Comparison of ENCODE assay signal across 10 cellular contexts in genomic region chr12:132772551-132772950, GRCh38. TPM values are rescaled to one million over a fixed set of nuclear protein-coding genes. Genes with fewer than 3 reads are reported as not detected.
DNase-seq lines count a peak whose midpoint lies in the region; ATAC-seq and TF ChIP-seq lines count a peak whose summit lies in the region.
"Had no signal": no experiment of that assay in that cellular context is flagged by ENCODE, and none has a peak within 500 bp of the region (broad histone marks: within the 10 kb centered on the region; RNA-seq: fewer than 3 reads in every experiment).

No MANE protein-coding gene starts in this region.

- no peaks in the 10 kb centered on the region for H3K27me3 Mint-ChIP-seq in activated T-cell treated with anti-CD3 and anti-CD28 coated beads, Interleukin-2, amount 50 U/mL, for 24 hours
- H3K27me3 Mint-ChIP-seq in stimulated activated memory B cell treated with anti-CD40 and anti-IgM and Interleukin-4, amounts not matched to agents 10 μg/mL and 1 μg/mL and 100 μg/mL, for 72 hours, result no peaks in the 10 kb centered on the region

- H3K36me3 ChIP-seq in PC-9 (ENCODE audit: low read depth), result no peaks in the 10 kb centered on the region

- no peaks in the 10 kb centered on the region for H3K79me2 ChIP-seq in PC-9 (ENCODE audit: low read depth)

- POLR2A ChIA-PET in PC-9 (lab: Charles Lee; ENCODE audit: unreplicated experiment), result no interaction called here

- H4K20me1 ChIP-seq in PC-9 (ENCODE audit: insufficient read depth), result peaks cover 8% of the 10 kb centered on the region

- no peaks in the 10 kb centered on the region for H3K9me3 Mint-ChIP-seq in activated T-cell treated with anti-CD3 and anti-CD28 coated beads, Interleukin-2, amount 50 U/mL, for 24 hours
- H3K9me3 Mint-ChIP-seq in stimulated activated memory B cell treated with anti-CD40 and anti-IgM and Interleukin-4, amounts not matched to agents 10 μg/mL and 1 μg/mL and 100 μg/mL, for 72 hours, result no peaks in the 10 kb centered on the region

- H3K36me3 Mint-ChIP-seq in activated T-cell treated with anti-CD3 and anti-CD28 coated beads, Interleukin-2, amount 50 U/mL, for 24 hours (ENCODE audit: low read depth), result peaks cover 85% of the 10 kb centered on the region
- peaks cover 57% of the 10 kb centered on the region for H3K36me3 Mint-ChIP-seq in stimulated activated memory B cell treated with anti-CD40 and anti-IgM and Interleukin-4, amounts not matched to agents 10 μg/mL and 1 μg/mL and 100 μg/mL, for 72 hours

- H3K27me3 ChIP-seq in PC-9 (ENCODE audit: insufficient read depth, low read depth), result no peaks in the 10 kb centered on the region; the same call in 1 of the 2 replicates

- TSS peak; percentile 19 for BruUV-seq in PC-9 (replicated peaks; lab: Mats Ljungman, UMichigan)

- peaks cover 11% of the 10 kb centered on the region; the same call in 1 of the 2 replicates for H3F3A ChIP-seq in PC-9 (ENCODE audit: insufficient read depth, low read depth)

- H3K27ac Mint-ChIP-seq in activated T-cell treated with anti-CD3 and anti-CD28 coated beads, Interleukin-2, amount 50 U/mL, for 24 hours, result peak overlapping the region; percentile 7
- peak overlapping the region; percentile 97 for H3K27ac Mint-ChIP-seq in stimulated activated memory B cell treated with anti-CD40 and anti-IgM and Interleukin-4, amounts not matched to agents 10 μg/mL and 1 μg/mL and 100 μg/mL, for 72 hours

- TF ChIP-seq CTCF in PC-9 (conservative IDR thresholded peaks at IDR 0.05), result no peak

- ATAC-seq in HG02642 (IDR thresholded peaks at IDR 0.05; ENCODE audit: poor library complexity, unreplicated experiment), result peak; percentile 45
- ATAC-seq in stimulated activated memory B cell treated with anti-CD40 and anti-IgM and Interleukin-4, amounts not matched to agents 10 μg/mL and 1 μg/mL and 100 μg/mL, for 72 hours, result peak; percentile 92

- H3K4me3 ChIP-seq in PC-9, result no peak overlapping the region

- no peak overlapping the region for H2AFZ ChIP-seq in PC-9

- peaks cover 52% of the 10 kb centered on the region for H3K4me1 Mint-ChIP-seq in activated T-cell treated with anti-CD3 and anti-CD28 coated beads, Interleukin-2, amount 50 U/mL, for 24 hours (ENCODE audit: low read depth)
- peaks cover 60% of the 10 kb centered on the region for H3K4me1 Mint-ChIP-seq in stimulated activated memory B cell treated with anti-CD40 and anti-IgM and Interleukin-4, amounts not matched to agents 10 μg/mL and 1 μg/mL and 100 μg/mL, for 72 hours

- H3K4me2 ChIP-seq in PC-9, result no peak overlapping the region

- H3K9me2 ChIP-seq in PC-9 (ENCODE audit: insufficient read depth), result no peaks in the 10 kb centered on the region

- H3K4me1 ChIP-seq in PC-9 (replicated peaks; ENCODE audit: insufficient read depth), result no peaks in the 10 kb centered on the region

- H3K27ac ChIP-seq in PC-9, result no peak overlapping the region

- CTCF ChIA-PET in PC-9 (lab: Charles Lee), result no interaction called here

- no peaks in the 10 kb centered on the region for H3K9me3 ChIP-seq in PC-9 (ENCODE audit: insufficient read depth, low read depth)

- no peak for DNase-seq in activated T-cell treated with anti-CD3 and anti-CD28 coated beads, Interleukin-2, amount 50 U/mL, for 24 hours
- no peak for DNase-seq in activated T-cell treated with anti-CD3 and anti-CD28 coated beads, Interleukin-2, amount 50 U/mL, for 1 hour
- DNase-seq in PC-9 (no peak), NCI-H774 (lab: John Stamatoyannopoulos, UW) (no peak), OCI-M2 (lab: John Stamatoyannopoulos, UW; ENCODE audit: unreplicated experiment) (no peak), GDM1 (lab: John Stamatoyannopoulos, UW) (no peak)
- DNase-seq: 8988T, NCI-H187 had no signal

- intact Hi-C loops in PC-9 (cut with micrococcal nuclease; ENCODE audit: unreplicated experiment), result no loop called here

- no peak overlapping the region for H3K4me3 Mint-ChIP-seq in activated T-cell treated with anti-CD3 and anti-CD28 coated beads, Interleukin-2, amount 50 U/mL, for 24 hours
- peak overlapping the region; percentile 48 for H3K4me3 Mint-ChIP-seq in stimulated activated memory B cell treated with anti-CD40 and anti-IgM and Interleukin-4, amounts not matched to agents 10 μg/mL and 1 μg/mL and 100 μg/mL, for 72 hours

RNA-seq across cellular contexts. Expression of gene ANKLE2, which starts 10.9 kb away (rescaled TPM):
- 102 and 123 TPM in 2 replicates for total RNA-seq in PC-9 (2021)

RNA-seq across cellular contexts. Expression of gene GOLGA3, which starts 56.1 kb away (rescaled TPM):
- 69.3 and 72.7 TPM in 2 replicates for total RNA-seq in PC-9 (2021)
